In the genomic region with DNA sequence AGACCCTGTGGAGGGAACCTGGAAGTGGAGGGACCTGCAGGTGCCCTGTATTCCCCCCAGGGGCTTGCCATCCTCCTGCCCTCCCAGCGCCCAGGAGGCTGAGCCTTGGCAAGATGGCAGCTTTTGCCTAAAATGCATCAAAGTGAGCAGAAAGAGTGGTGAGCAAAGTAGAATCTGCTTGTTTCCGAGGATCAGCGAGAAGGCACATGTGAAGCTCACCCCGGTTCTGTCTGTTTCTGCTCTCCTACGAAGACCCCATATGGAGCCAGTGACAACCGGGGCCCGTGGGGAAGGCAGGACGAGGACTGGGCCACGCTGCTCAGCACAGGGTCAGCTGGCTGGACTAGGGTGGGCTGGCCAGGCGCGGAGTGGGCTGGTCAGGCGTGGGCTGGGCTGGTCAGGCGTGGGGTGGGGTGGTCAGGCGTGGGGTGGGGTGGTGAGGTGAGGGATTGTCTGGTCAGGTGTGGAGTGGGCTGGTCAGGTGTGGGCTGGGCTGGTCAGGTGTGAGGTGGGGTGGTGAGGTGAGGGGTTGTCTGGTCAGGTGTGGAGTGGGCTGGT, we compare ENCODE assay signal across 19 cellular contexts. TPM values are rescaled to one million over a fixed set of nuclear protein-coding genes. Genes with fewer than 3 reads are reported as not detected.
DNase-seq lines count a peak whose midpoint lies in the region; ATAC-seq and TF ChIP-seq lines count a peak whose summit lies in the region.
"Had no signal": no experiment of that assay in that cellular context is flagged by ENCODE, and none has a peak within 500 bp of the region (broad histone marks: within the 10 kb centered on the region; RNA-seq: fewer than 3 reads in every experiment).

No MANE protein-coding gene starts in this region.

- no peak overlapping the region for H3K27ac ChIP-seq in HEK293 (ENCODE audit: extremely low read depth, low read depth, low read length)
- H3K27ac ChIP-seq: prostate gland, tibial artery had no signal

- H3K9me3 ChIP-seq in HEK293 (ENCODE audit: control insufficient read depth, insufficient read depth, low read depth, low read length), result no peaks in the 10 kb centered on the region
- H3K9me3 ChIP-seq: prostate gland, tibial artery had no signal

- ATAC-seq in activated T-helper 17 cell treated with anti-CD3 and anti-CD28 coated beads, Interleukin-2, amount 50 U/mL, for 72 hours (replicated peaks), result no peak
- ATAC-seq in stimulated activated memory B cell treated with anti-CD40 and anti-IgM and Interleukin-4, amounts not matched to agents 10 μg/mL and 1 μg/mL and 100 μg/mL, for 72 hours, result no peak
- ATAC-seq: left colon, Right ventricle myocardium inferior had no signal

- no peaks in the 10 kb centered on the region; the same call in 1 of the 2 replicates for H3K4me1 ChIP-seq in HEK293 (ENCODE audit: control insufficient read depth, insufficient read depth, low read length)
- H3K4me1 ChIP-seq: prostate gland had no signal

- no peak overlapping the region for H3K4me3 Mint-ChIP-seq in activated naive CD8-positive, alpha-beta T cell
- H3K4me3 Mint-ChIP-seq in activated naive CD8-positive, alpha-beta T cell treated with anti-CD3 and anti-CD28 coated beads for 36 hours, result no peak overlapping the region
- peak overlapping the region; percentile 31 for H3K4me3 Mint-ChIP-seq in activated T-helper 17 cell treated with anti-CD3 and anti-CD28 coated beads, Interleukin-2, amount 50 U/mL, for 72 hours
- H3K4me3 Mint-ChIP-seq in stimulated activated memory B cell treated with anti-CD40 and anti-IgM and Interleukin-4, amounts not matched to agents 10 μg/mL and 1 μg/mL and 100 μg/mL, for 72 hours, result no peak overlapping the region
- H3K4me3 Mint-ChIP-seq in chondrocyte (ENCODE audit: unreplicated experiment), result no peak overlapping the region
- H3K4me3 Mint-ChIP-seq: activated naive CD4-positive, alpha-beta T cell treated with anti-CD3 and anti-CD28 coated beads, Interleukin-2, amount 50 U/mL, for 24 hours; nephron progenitor cell; stimulated activated naive CD8-positive, alpha-beta T cell treated with anti-CD3 and anti-CD28 coated beads, Interleukin-15, Interleukin-2, amounts not matched to agents 100 ng/mL and 50 ng/mL, for 24 hours had no signal

- H3K4me3 ChIP-seq in HEK293 (ENCODE audit: low read depth, low read length), result no peak overlapping the region
- H3K4me3 ChIP-seq: prostate gland, tibial artery had no signal

- POLR2A ChIA-PET in HEK293 (lab: Yijun Ruan, JAX), result no interaction called here

- no peak for TF ChIP-seq CTCF in HEK293 (tag by site-specific recombination; IDR thresholded peaks at IDR 0.05)
- no peak for TF ChIP-seq CTCF in chondrocyte (IDR thresholded peaks at IDR 0.05)

- DNase-seq in activated naive CD8-positive, alpha-beta T cell treated with anti-CD3 and anti-CD28 coated beads for 36 hours, result no peak
- DNase-seq in cerebellum (ENCODE audit: low spot score) (no peak), chondrocyte (ENCODE audit: low spot score) (no peak)
- DNase-seq: left colon, NCI-H1105 treated with DMSO at 0.1 percent for 48 hours, NCI-H2107, NCI-H526 treated with DMSO at 0.1 percent for 48 hours, nephron progenitor cell, SW 1271 had no signal

- no peaks in the 10 kb centered on the region for H3K9me3 Mint-ChIP-seq in activated naive CD8-positive, alpha-beta T cell (ENCODE audit: low read depth)
- no peaks in the 10 kb centered on the region for H3K9me3 Mint-ChIP-seq in activated naive CD8-positive, alpha-beta T cell treated with anti-CD3 and anti-CD28 coated beads for 36 hours
- no peaks in the 10 kb centered on the region for H3K9me3 Mint-ChIP-seq in activated T-helper 17 cell treated with anti-CD3 and anti-CD28 coated beads, Interleukin-2, amount 50 U/mL, for 72 hours
- no peaks in the 10 kb centered on the region for H3K9me3 Mint-ChIP-seq in stimulated activated memory B cell treated with anti-CD40 and anti-IgM and Interleukin-4, amounts not matched to agents 10 μg/mL and 1 μg/mL and 100 μg/mL, for 72 hours
- no peaks in the 10 kb centered on the region for H3K9me3 Mint-ChIP-seq in chondrocyte (ENCODE audit: low read depth)
- H3K9me3 Mint-ChIP-seq: activated naive CD4-positive, alpha-beta T cell treated with anti-CD3 and anti-CD28 coated beads, Interleukin-2, amount 50 U/mL, for 24 hours; nephron progenitor cell; stimulated activated naive CD8-positive, alpha-beta T cell treated with anti-CD3 and anti-CD28 coated beads, Interleukin-15, Interleukin-2, amounts not matched to agents 100 ng/mL and 50 ng/mL, for 24 hours had no signal

- H3K36me3 Mint-ChIP-seq in activated naive CD8-positive, alpha-beta T cell, result no peaks in the 10 kb centered on the region
- no peaks in the 10 kb centered on the region for H3K36me3 Mint-ChIP-seq in activated naive CD8-positive, alpha-beta T cell treated with anti-CD3 and anti-CD28 coated beads for 36 hours
- no peaks in the 10 kb centered on the region for H3K36me3 Mint-ChIP-seq in activated T-helper 17 cell treated with anti-CD3 and anti-CD28 coated beads, Interleukin-2, amount 50 U/mL, for 72 hours (ENCODE audit: low read depth)
- H3K36me3 Mint-ChIP-seq in stimulated activated memory B cell treated with anti-CD40 and anti-IgM and Interleukin-4, amounts not matched to agents 10 μg/mL and 1 μg/mL and 100 μg/mL, for 72 hours, result no peaks in the 10 kb centered on the region
- H3K36me3 Mint-ChIP-seq in chondrocyte (ENCODE audit: low read depth), result no peaks in the 10 kb centered on the region
- H3K36me3 Mint-ChIP-seq: activated naive CD4-positive, alpha-beta T cell treated with anti-CD3 and anti-CD28 coated beads, Interleukin-2, amount 50 U/mL, for 24 hours had no signal

- CTCF ChIA-PET in HEK293 (lab: Yijun Ruan, JAX), result no interaction called here

- no peaks in the 10 kb centered on the region for H3K27me3 Mint-ChIP-seq in activated naive CD8-positive, alpha-beta T cell
- peaks cover 3% of the 10 kb centered on the region for H3K27me3 Mint-ChIP-seq in activated naive CD8-positive, alpha-beta T cell treated with anti-CD3 and anti-CD28 coated beads for 36 hours
- no peaks in the 10 kb centered on the region for H3K27me3 Mint-ChIP-seq in activated T-helper 17 cell treated with anti-CD3 and anti-CD28 coated beads, Interleukin-2, amount 50 U/mL, for 72 hours
- peaks cover 8% of the 10 kb centered on the region for H3K27me3 Mint-ChIP-seq in stimulated activated memory B cell treated with anti-CD40 and anti-IgM and Interleukin-4, amounts not matched to agents 10 μg/mL and 1 μg/mL and 100 μg/mL, for 72 hours
- no peaks in the 10 kb centered on the region for H3K27me3 Mint-ChIP-seq in chondrocyte (ENCODE audit: low read depth)
- H3K27me3 Mint-ChIP-seq: activated naive CD4-positive, alpha-beta T cell treated with anti-CD3 and anti-CD28 coated beads, Interleukin-2, amount 50 U/mL, for 24 hours; stimulated activated naive CD8-positive, alpha-beta T cell treated with anti-CD3 and anti-CD28 coated beads, Interleukin-15, Interleukin-2, amounts not matched to agents 100 ng/mL and 50 ng/mL, for 24 hours had no signal

- H3K4me1 Mint-ChIP-seq in activated naive CD8-positive, alpha-beta T cell (ENCODE audit: low read depth), result peaks cover 11% of the 10 kb centered on the region
- H3K4me1 Mint-ChIP-seq in activated naive CD8-positive, alpha-beta T cell treated with anti-CD3 and anti-CD28 coated beads for 36 hours, result peaks cover 8% of the 10 kb centered on the region
- peaks cover 6% of the 10 kb centered on the region for H3K4me1 Mint-ChIP-seq in activated T-helper 17 cell treated with anti-CD3 and anti-CD28 coated beads, Interleukin-2, amount 50 U/mL, for 72 hours
- peaks cover 40% of the 10 kb centered on the region for H3K4me1 Mint-ChIP-seq in stimulated activated memory B cell treated with anti-CD40 and anti-IgM and Interleukin-4, amounts not matched to agents 10 μg/mL and 1 μg/mL and 100 μg/mL, for 72 hours
- no peaks in the 10 kb centered on the region for H3K4me1 Mint-ChIP-seq in chondrocyte (ENCODE audit: low read depth)

- peak overlapping the region; percentile 16 for H3K27ac Mint-ChIP-seq in activated naive CD8-positive, alpha-beta T cell
- H3K27ac Mint-ChIP-seq in activated naive CD8-positive, alpha-beta T cell treated with anti-CD3 and anti-CD28 coated beads for 36 hours, result no peak overlapping the region
- H3K27ac Mint-ChIP-seq in activated T-helper 17 cell treated with anti-CD3 and anti-CD28 coated beads, Interleukin-2, amount 50 U/mL, for 72 hours, result peak overlapping the region; percentile 72
- peak overlapping the region; percentile 74 for H3K27ac Mint-ChIP-seq in stimulated activated memory B cell treated with anti-CD40 and anti-IgM and Interleukin-4, amounts not matched to agents 10 μg/mL and 1 μg/mL and 100 μg/mL, for 72 hours
- H3K27ac Mint-ChIP-seq in chondrocyte (ENCODE audit: unreplicated experiment), result no peak overlapping the region
- H3K27ac Mint-ChIP-seq: activated naive CD4-positive, alpha-beta T cell treated with anti-CD3 and anti-CD28 coated beads, Interleukin-2, amount 50 U/mL, for 24 hours; nephron progenitor cell; stimulated activated naive CD8-positive, alpha-beta T cell treated with anti-CD3 and anti-CD28 coated beads, Interleukin-15, Interleukin-2, amounts not matched to agents 100 ng/mL and 50 ng/mL, for 24 hours had no signal

- H3K36me3 ChIP-seq in HEK293 (ENCODE audit: control insufficient read depth in 2 of 2, insufficient read depth in 1 of 2, low read length in 2 of 2), result no peaks in the 10 kb centered on the region
- H3K36me3 ChIP-seq: prostate gland, tibial artery had no signal

RNA-seq across cellular contexts. Expression of gene FNDC10, which starts 5.2 kb away (rescaled TPM):
- 1 to 10 TPM; 2.9 to 3.3 TPM for total RNA-seq in activated naive CD8-positive, alpha-beta T cell treated with anti-CD3 and anti-CD28 coated beads for 36 hours
- 1 to 10 TPM; 1.1 to 1.4 TPM for total RNA-seq in activated T-helper 17 cell treated with anti-CD3 and anti-CD28 coated beads, Interleukin-2, amount 50 U/mL, for 72 hours
- total RNA-seq in cerebellum, result 2.3 TPM
- total RNA-seq in chondrocyte, result 23.3 to 32.6 TPM (median 24.8 TPM) in 3 replicates
- total RNA-seq: skeletal muscle tissue had no signal

RNA-seq across cellular contexts. Expression of gene MIB2, which starts 10.2 kb away (rescaled TPM):
- 10 to 100 TPM; 33.1 to 38.7 TPM for total RNA-seq in activated naive CD8-positive, alpha-beta T cell treated with anti-CD3 and anti-CD28 coated beads for 36 hours
- 10 to 100 TPM; 42.7 to 83.5 TPM for total RNA-seq in activated T-helper 17 cell treated with anti-CD3 and anti-CD28 coated beads, Interleukin-2, amount 50 U/mL, for 72 hours
- total RNA-seq in cerebellum (44.6 TPM), chondrocyte (73.8 to 86.7 TPM (median 76.4 TPM) in 3 replicates)

RNA-seq across cellular contexts. Expression of gene MMP23B, which starts 26.9 kb away (rescaled TPM):
- total RNA-seq in activated naive CD8-positive, alpha-beta T cell treated with anti-CD3 and anti-CD28 coated beads for 36 hours, result 1 to 10 TPM; 1.4 to 2.3 TPM
- total RNA-seq in activated T-helper 17 cell treated with anti-CD3 and anti-CD28 coated beads, Interleukin-2, amount 50 U/mL, for 72 hours, result 1 to 10 TPM; 1.8 to 6.5 TPM
- total RNA-seq in cerebellum, result 0.64 TPM
- 18.3 to 71.4 TPM (median 68.7 TPM) in 3 replicates for total RNA-seq in chondrocyte

RNA-seq across cellular contexts. Expression of gene SSU72, which starts 30.4 kb away (rescaled TPM):
- total RNA-seq in activated naive CD8-positive, alpha-beta T cell treated with anti-CD3 and anti-CD28 coated beads for 36 hours, result 100 to 1,000 TPM; 124 to 131 TPM
- 100 to 1,000 TPM in 1 of 2 donors, 10 to 100 TPM in 1; 75.6 to 133 TPM for total RNA-seq in activated T-helper 17 cell treated with anti-CD3 and anti-CD28 coated beads, Interleukin-2, amount 50 U/mL, for 72 hours
- total RNA-seq in cerebellum (35.7 TPM), chondrocyte (99.7 to 129 TPM (median 100 TPM) in 3 replicates)

RNA-seq across cellular contexts. Expression of gene CDK11B, which starts 53.7 kb away (rescaled TPM):
- 10 to 100 TPM; 42.2 to 43.3 TPM for total RNA-seq in activated naive CD8-positive, alpha-beta T cell treated with anti-CD3 and anti-CD28 coated beads for 36 hours
- total RNA-seq in activated T-helper 17 cell treated with anti-CD3 and anti-CD28 coated beads, Interleukin-2, amount 50 U/mL, for 72 hours, result 10 to 100 TPM; 19.1 to 34.4 TPM
- total RNA-seq in cerebellum (5.4 TPM), chondrocyte (21.1 to 24.2 TPM (median 21.8 TPM) in 3 replicates)

Comparison
In these comparisons a context has a peak if more than half of its experiments do, and no peak if none do; other contexts are left out.
1. H3K27ac Mint-ChIP-seq: peak in activated naive CD8-positive, alpha-beta T cell (single experiment), activated T-helper 17 cell treated with anti-CD3 and anti-CD28 coated beads, Interleukin-2, amount 50 U/mL, for 72 hours (single experiment) and stimulated activated memory B cell treated with anti-CD40 and anti-IgM and Interleukin-4, amounts not matched to agents 10 μg/mL and 1 μg/mL and 100 μg/mL, for 72 hours (single experiment); none in activated naive CD8-positive, alpha-beta T cell treated with anti-CD3 and anti-CD28 coated beads for 36 hours (single experiment) and chondrocyte (single experiment).